Comparison of ENCODE assay signal across 19 cellular contexts in genomic region chr11:89625171-89625570, GRCh38.
DNase-seq lines count a peak whose midpoint lies in the region; ATAC-seq, FAIRE-seq and TF ChIP-seq lines count a peak whose summit lies in the region.
"Had no signal": no experiment of that assay in that cellular context is flagged by ENCODE, and none has a peak within 500 bp of the region (broad histone marks: within the 10 kb centered on the region; RNA-seq: fewer than 3 reads in every experiment).

No MANE protein-coding gene starts in this region.

- H3K27ac Mint-ChIP-seq in astrocyte (ENCODE audit: unreplicated experiment): no peak overlapping the region
- H3K27ac Mint-ChIP-seq: activated CD8-positive, alpha-beta memory T cell treated with anti-CD3 and anti-CD28 coated beads, Interleukin-2, amount 10 ng/mL, durations not matched to agents 7 days and 5 days; activated naive CD4-positive, alpha-beta T cell treated with anti-CD3 and anti-CD28 coated beads for 36 hours; CD4-positive, alpha-beta memory T cell; naive B cell had no signal

- no peaks in the 10 kb centered on the region for H3K27me3 Mint-ChIP-seq in astrocyte (ENCODE audit: low read depth, unreplicated experiment)
- H3K27me3 Mint-ChIP-seq: activated CD8-positive, alpha-beta memory T cell treated with anti-CD3 and anti-CD28 coated beads, Interleukin-2, amount 10 ng/mL, durations not matched to agents 7 days and 5 days; naive B cell had no signal

- no peaks in the 10 kb centered on the region for H3K9me3 Mint-ChIP-seq in astrocyte (ENCODE audit: unreplicated experiment)
- H3K9me3 Mint-ChIP-seq: activated naive CD4-positive, alpha-beta T cell treated with anti-CD3 and anti-CD28 coated beads for 36 hours; CD4-positive, alpha-beta memory T cell had no signal

- H3K4me3 Mint-ChIP-seq in astrocyte (ENCODE audit: unreplicated experiment): no peak overlapping the region
- H3K4me3 Mint-ChIP-seq: activated CD8-positive, alpha-beta memory T cell treated with anti-CD3 and anti-CD28 coated beads, Interleukin-2, amount 10 ng/mL, durations not matched to agents 7 days and 5 days; activated naive CD4-positive, alpha-beta T cell treated with anti-CD3 and anti-CD28 coated beads for 36 hours; CD4-positive, alpha-beta memory T cell; naive B cell had no signal

- TF ChIP-seq CTCF in MM.1S (IDR thresholded peaks at IDR 0.05; ENCODE audit: low read length): 0 out of 2 replicates have a peak, but pooled peaks have one; percentile 7
- TF ChIP-seq CTCF in astrocyte (IDR thresholded peaks at IDR 0.05; ENCODE audit: insufficient read depth, low read depth, low read length): peak; percentile 6
- peak; percentile 9 for TF ChIP-seq CTCF in osteoblast (IDR thresholded peaks at IDR 0.05; ENCODE audit: extremely low read depth, low read depth, low read length)

- H2AFZ ChIP-seq in MM.1S (ENCODE audit: low read length) (no peak overlapping the region), astrocyte (ENCODE audit: low read depth, low read length) (no peak overlapping the region), osteoblast (ENCODE audit: low read length) (no peak overlapping the region)

- H3F3A ChIP-seq in MM.1S (ENCODE audit: insufficient read depth, low read length): no peaks in the 10 kb centered on the region

- H3K27ac ChIP-seq in MM.1S (ENCODE audit: low read length) (no peak overlapping the region), astrocyte (ENCODE audit: low read depth, low read length) (no peak overlapping the region), osteoblast (ENCODE audit: low read depth, low read length) (no peak overlapping the region)
- H3K27ac ChIP-seq: foreskin keratinocyte, lower lobe of right lung had no signal

- H3K4me3 ChIP-seq in MM.1S (ENCODE audit: low read length) (no peak overlapping the region), astrocyte (ENCODE audit: insufficient read depth, low read depth, low read length) (no peak overlapping the region), osteoblast (ENCODE audit: insufficient read depth, low read length) (no peak overlapping the region)
- H3K4me3 ChIP-seq: lower lobe of right lung had no signal

- no peak overlapping the region for H3K4me2 ChIP-seq in MM.1S (ENCODE audit: low read depth, low read length)
- H3K4me2 ChIP-seq in astrocyte (ENCODE audit: low read length): no peak overlapping the region
- no peak overlapping the region for H3K4me2 ChIP-seq in osteoblast (ENCODE audit: insufficient read depth, low read length)

- H3K9ac ChIP-seq in MM.1S (ENCODE audit: low read length): no peak overlapping the region
- no peak overlapping the region for H3K9ac ChIP-seq in astrocyte (ENCODE audit: low read length)

- peak; percentile 51 for DNase-seq in DMS53 (lab: John Stamatoyannopoulos, UW)
- DNase-seq in DMS53 treated with DMSO at 0.1 percent for 48 hours (lab: John Stamatoyannopoulos, UW; ENCODE audit: unreplicated experiment): no peak
- no peak for DNase-seq in MM.1S
- no peak for DNase-seq in astrocyte (ENCODE audit: low read depth)
- no peak for DNase-seq in osteoblast (ENCODE audit: insufficient read length, low spot score, missing footprints)
- no peak for DNase-seq in medulla oblongata (ENCODE audit: extremely low spot score)
- no peak for DNase-seq in SKM-1 (lab: John Stamatoyannopoulos, UW; ENCODE audit: unreplicated experiment)
- DNase-seq: 8988T; activated CD8-positive, alpha-beta memory T cell treated with anti-CD3 and anti-CD28 coated beads, Interleukin-2, amount 10 ng/mL, durations not matched to agents 7 days and 5 days; activated naive CD4-positive, alpha-beta T cell treated with anti-CD3 and anti-CD28 coated beads for 36 hours; CD4-positive, alpha-beta memory T cell; effector memory CD4-positive, alpha-beta T cell; foreskin keratinocyte; GDM1; lower lobe of right lung; naive B cell; NCI-H2171 treated with DMSO at 0.1 percent for 48 hours had no signal

- no peak for FAIRE-seq in astrocyte (lab: Jason Lieb, UNC)
- FAIRE-seq: GM18507 had no signal

- H3K79me2 ChIP-seq in MM.1S (ENCODE audit: low read length) (no peaks in the 10 kb centered on the region), astrocyte (ENCODE audit: insufficient read depth, low read length) (no peaks in the 10 kb centered on the region), osteoblast (ENCODE audit: insufficient read depth, low read length) (no peaks in the 10 kb centered on the region)

- no peaks in the 10 kb centered on the region for H3K9me2 ChIP-seq in MM.1S (replicated peaks; ENCODE audit: insufficient read depth, low read length)

- H3K9me3 ChIP-seq in MM.1S (replicated peaks; ENCODE audit: insufficient read depth, low read length): no peaks in the 10 kb centered on the region
- H3K9me3 ChIP-seq in astrocyte (ENCODE audit: insufficient read depth, low read depth, low read length): no peaks in the 10 kb centered on the region
- H3K9me3 ChIP-seq in osteoblast (ENCODE audit: low read depth, low read length): no peaks in the 10 kb centered on the region
- H3K9me3 ChIP-seq: lower lobe of right lung had no signal

- H3K36me3 ChIP-seq in MM.1S (replicated peaks; ENCODE audit: insufficient read depth, low read length) (no peaks in the 10 kb centered on the region), astrocyte (ENCODE audit: insufficient read depth, low read length) (no peaks in the 10 kb centered on the region), osteoblast (ENCODE audit: insufficient read depth, low read length) (no peaks in the 10 kb centered on the region)
- H3K36me3 ChIP-seq: lower lobe of right lung had no signal

- no peaks in the 10 kb centered on the region for H3K36me3 Mint-ChIP-seq in astrocyte (ENCODE audit: low read depth, unreplicated experiment)
- H3K36me3 Mint-ChIP-seq: activated CD8-positive, alpha-beta memory T cell treated with anti-CD3 and anti-CD28 coated beads, Interleukin-2, amount 10 ng/mL, durations not matched to agents 7 days and 5 days; CD4-positive, alpha-beta memory T cell; naive B cell had no signal

- H4K20me1 ChIP-seq in MM.1S (ENCODE audit: insufficient read depth, low read length) (no peaks in the 10 kb centered on the region), astrocyte (ENCODE audit: insufficient read depth, low read length) (no peaks in the 10 kb centered on the region), osteoblast (ENCODE audit: insufficient read depth, low read length) (no peaks in the 10 kb centered on the region)

- no peaks in the 10 kb centered on the region for H3K4me1 ChIP-seq in MM.1S (ENCODE audit: low read length)
- no peaks in the 10 kb centered on the region for H3K4me1 ChIP-seq in astrocyte (ENCODE audit: insufficient read depth, low read length)
- no peaks in the 10 kb centered on the region for H3K4me1 ChIP-seq in osteoblast (ENCODE audit: insufficient read depth, low read length)
- H3K4me1 ChIP-seq: foreskin keratinocyte, lower lobe of right lung had no signal

- H3K27me3 ChIP-seq in MM.1S (replicated peaks; ENCODE audit: insufficient read depth, low read length) (no peaks in the 10 kb centered on the region), astrocyte (ENCODE audit: insufficient read depth, low read length) (no peaks in the 10 kb centered on the region), osteoblast (ENCODE audit: insufficient read depth, low read length) (no peaks in the 10 kb centered on the region)
- H3K27me3 ChIP-seq: foreskin keratinocyte had no signal

- no peak for ATAC-seq in GM21619 (IDR thresholded peaks at IDR 0.05; ENCODE audit: unreplicated experiment)
- ATAC-seq: activated CD8-positive, alpha-beta memory T cell treated with anti-CD3 and anti-CD28 coated beads, Interleukin-2, amount 10 ng/mL, durations not matched to agents 7 days and 5 days; foreskin keratinocyte; lower lobe of right lung had no signal

- no peaks in the 10 kb centered on the region for H3K4me1 Mint-ChIP-seq in astrocyte (ENCODE audit: low read depth, unreplicated experiment)
- H3K4me1 Mint-ChIP-seq: activated CD8-positive, alpha-beta memory T cell treated with anti-CD3 and anti-CD28 coated beads, Interleukin-2, amount 10 ng/mL, durations not matched to agents 7 days and 5 days; CD4-positive, alpha-beta memory T cell; naive B cell had no signal
